In genomic region chr17:68035131-68035522, GRCh38 we compare ENCODE assay signal across 8 cellular contexts. TPM values are rescaled to one million over a fixed set of nuclear protein-coding genes. Genes with fewer than 3 reads are reported as not detected.
DNase-seq lines count a peak whose midpoint lies in the region; ATAC-seq, FAIRE-seq and TF ChIP-seq lines count a peak whose summit lies in the region.

No MANE protein-coding gene starts in this region.

- H3K27ac Mint-ChIP-seq in Caco-2 (ENCODE audit: unreplicated experiment), result peak overlapping the region; percentile 94

- no peaks in the 10 kb centered on the region for H3K27me3 Mint-ChIP-seq in Caco-2 (ENCODE audit: insufficient read depth, unreplicated experiment)

- peak overlapping the region; percentile 30 for H3K4me3 ChIP-seq in Caco-2 (ENCODE audit: low read depth, low read length)

- H3K9me3 ChIP-seq in Caco-2, result no peaks in the 10 kb centered on the region

- POLR2A ChIA-PET in Caco-2 (lab: Charles Lee), result interaction anchor here (0.5 to 1.1 kb wide), 13 partner anchors 9 to 423 kb away, joined by 3 to 15 read pairs (median 4); partner anchors contain the start of gene WIPI1

- no peak for TF ChIP-seq EP300 in Ishikawa (IDR thresholded peaks at IDR 0.05; ENCODE audit: borderline replicate concordance)

- intact Hi-C loops in Caco-2 (cut with micrococcal nuclease; ENCODE audit: unreplicated experiment), result loop anchor here (5.0 kb wide), 1 partner anchor 67 kb away; no protein-coding TSS in a partner anchor

- TF ChIP-seq CTCF in Caco-2 (IDR thresholded peaks at IDR 0.05; ENCODE audit: insufficient read depth in 1 of 2, low read depth in 1 of 2, low read length in 1 of 2, severe bottlenecking in 1 of 2, unreplicated experiment in 1 of 2), result no peak

- CTCF ChIA-PET in Caco-2 (lab: Charles Lee), result interaction anchor here (1.0 kb wide), 1 partner anchor 15 kb away, joined by 5 read pairs; no protein-coding TSS in a partner anchor

- TF ChIP-seq RAD21 in Ishikawa (IDR thresholded peaks at IDR 0.05; ENCODE audit: low read depth), result no peak

- BruUV-seq in Caco-2 (replicated peaks; lab: Mats Ljungman, UMichigan), result no TSS peak

- H3K4me1 ChIP-seq in Caco-2, result 0 out of 2 replicates have a peak, but pooled peaks cover 3% of the 10 kb centered on the region

- peaks cover 6% of the 10 kb centered on the region for H3K4me1 Mint-ChIP-seq in Caco-2 (ENCODE audit: low read depth, unreplicated experiment)

- ATAC-seq in GM21723 (IDR thresholded peaks at IDR 0.05; ENCODE audit: unreplicated experiment), result peak; percentile 91
- peak; percentile 93 for ATAC-seq in SK-N-SH treated with all-trans-retinoic acid at 6 μM for 48 hours

- no peaks in the 10 kb centered on the region; the same call in 1 of the 2 replicates for H3K36me3 ChIP-seq in Caco-2 (ENCODE audit: control insufficient read depth, insufficient read depth, low read length)

- FAIRE-seq in GM19239 (lab: Jason Lieb, UNC), result no peak

- H3K9me3 Mint-ChIP-seq in Caco-2 (ENCODE audit: unreplicated experiment), result no peaks in the 10 kb centered on the region

- peak; percentile 96 for DNase-seq in Caco-2
- DNase-seq in activated naive CD4-positive, alpha-beta T cell treated with Interleukin-2 at 50 U/mL for 16 hours, result peak; percentile 92
- DNase-seq in hypothalamus (lab: John Stamatoyannopoulos, UW), result peak in 49 of 51 donors; percentile 66 to 98 (median 90)
- peak; percentile 73 to 75 for DNase-seq in stimulated activated CD4-positive, alpha-beta T cell treated with anti-CD3 and anti-CD28 coated beads, Interleukin-1b, Interleukin-23, amount 100 ng/mL, for 1 hour (ENCODE audit: low read depth in 2 of 2)
- DNase-seq in GM19239 (ENCODE audit: insufficient read length, low spot score), result no peak

- peaks cover 51% of the 10 kb centered on the region for H3K36me3 Mint-ChIP-seq in Caco-2 (ENCODE audit: insufficient read depth, unreplicated experiment)

- peak overlapping the region; percentile 89 for H3K4me3 Mint-ChIP-seq in Caco-2 (ENCODE audit: unreplicated experiment)

- H3K27me3 ChIP-seq in Caco-2 (replicated peaks; ENCODE audit: control insufficient read depth, insufficient read depth, low read length), result no peaks in the 10 kb centered on the region

TF ChIP-seq in Ishikawa, 13 proteins besides CTCF, POLR2A, EP300 and RAD21:
- TF ChIP-seq MAX (IDR thresholded peaks at IDR 0.05) (peak; percentile 62), EGR1 (IDR thresholded peaks at IDR 0.05) (no peak), CREB1 (IDR thresholded peaks at IDR 0.05; ENCODE audit: low read depth) (no peak), REST (IDR thresholded peaks at IDR 0.05; ENCODE audit: low read depth) (no peak)
TF ChIP-seq in Ishikawa: peak in this region for 1.

TF ChIP-seq in SK-N-SH treated with all-trans-retinoic acid at 6 μM for 48 hours, 23 proteins besides CTCF, POLR2A, EP300 and RAD21 (continues in another document):
- TF ChIP-seq PPARA (CRISPR knock-in tag; IDR thresholded peaks at IDR 0.05; ENCODE audit: borderline replicate concordance) (no peak), TSHZ2 (CRISPR knock-in tag; IDR thresholded peaks at IDR 0.05) (no peak), CREB5 (CRISPR knock-in tag; IDR thresholded peaks at IDR 0.05; ENCODE audit: low read depth) (no peak), ZFP3 (CRISPR knock-in tag; IDR thresholded peaks at IDR 0.05) (no peak), GLIS3 (CRISPR knock-in tag; IDR thresholded peaks at IDR 0.05) (no peak), POU6F1 (CRISPR knock-in tag; IDR thresholded peaks at IDR 0.05; ENCODE audit: borderline replicate concordance, low read depth) (no peak), SNAI2 (CRISPR knock-in tag; IDR thresholded peaks at IDR 0.05) (no peak), ZC3H10 (CRISPR knock-in tag; IDR thresholded peaks at IDR 0.05) (no peak), ISL1 (CRISPR knock-in tag; IDR thresholded peaks at IDR 0.05) (no peak), ZNF70 (CRISPR knock-in tag; IDR thresholded peaks at IDR 0.05) (no peak), TOX (CRISPR knock-in tag; IDR thresholded peaks at IDR 0.05; ENCODE audit: borderline replicate concordance) (no peak), RARB (CRISPR knock-in tag; IDR thresholded peaks at IDR 0.05) (no peak), ZNF8 (CRISPR knock-in tag; IDR thresholded peaks at IDR 0.05) (no peak), ARNTL (CRISPR knock-in tag; IDR thresholded peaks at IDR 0.05; ENCODE audit: borderline replicate concordance, low read depth) (no peak), CSRNP3 (CRISPR knock-in tag; IDR thresholded peaks at IDR 0.05) (no peak), ESRRG (CRISPR knock-in tag; IDR thresholded peaks at IDR 0.05) (no peak), ZNF565 (CRISPR knock-in tag; conservative IDR thresholded peaks at IDR 0.05; ENCODE audit: low read depth) (no peak), TCF4 (CRISPR knock-in tag; IDR thresholded peaks at IDR 0.05; ENCODE audit: borderline replicate concordance) (no peak)

RNA-seq across cellular contexts. Expression of gene KPNA2, which starts 0.4 kb away (rescaled TPM):
- total RNA-seq in Caco-2 (2022), result 324 and 339 TPM in 2 replicates

RNA-seq across cellular contexts. Expression of gene C17orf58, which starts 38.9 kb away (rescaled TPM):
- 13.5 and 14.4 TPM in 2 replicates for total RNA-seq in Caco-2 (2022)
